24 cellular contexts compared by ENCODE assay signal in genomic region chr12:42912367-42912766, GRCh38.
"Had no signal": no experiment of that assay in that cellular context is flagged by ENCODE, and none has a peak within 500 bp of the region (broad histone marks: within the 10 kb centered on the region; RNA-seq: fewer than 3 reads in every experiment).

No MANE protein-coding gene starts in this region.

- H3K9me3 ChIP-seq: ascending aorta, colonic mucosa, esophagus squamous epithelium, gastrocnemius medialis had no signal

- H3K4me1 ChIP-seq: ascending aorta, colonic mucosa, esophagus squamous epithelium, gastrocnemius medialis had no signal

- H3K36me3 ChIP-seq: ascending aorta, brain microvascular endothelial cell, colonic mucosa, esophagus squamous epithelium, gastrocnemius medialis, heart left ventricle had no signal

- H3K27me3 ChIP-seq: ascending aorta, brain microvascular endothelial cell, colonic mucosa, esophagus squamous epithelium, foreskin keratinocyte, gastrocnemius medialis, heart left ventricle had no signal

- H3K27ac ChIP-seq: ascending aorta, brain microvascular endothelial cell, colonic mucosa, epithelial cell of prostate, esophagus squamous epithelium, foreskin keratinocyte, gastrocnemius medialis, heart left ventricle, VCaP had no signal

- H3K4me3 ChIP-seq: ascending aorta, colonic mucosa, esophagus squamous epithelium, gastrocnemius medialis, heart left ventricle had no signal

- ATAC-seq: activated CD8-positive, alpha-beta T cell treated with anti-CD3 and anti-CD28 coated beads for 36 hours; activated naive CD8-positive, alpha-beta T cell treated with anti-CD3 and anti-CD28 coated beads, Interleukin-2, amount 50 U/mL, for 24 hours; activated T-cell treated with anti-CD3 and anti-CD28 coated beads, Interleukin-2, amount 50 U/mL, for 4 hours; activated T-helper 17 cell treated with anti-CD3 and anti-CD28 coated beads, Interleukin-2, amount 50 U/mL, for 72 hours; foreskin keratinocyte; WTC11 had no signal

- DNase-seq: activated CD4-positive, alpha-beta T cell treated with anti-CD3 and anti-CD28 coated beads for 48 hours; activated CD4-positive, alpha-beta T cell treated with anti-CD3 and anti-CD28 coated beads, Interleukin-2, amount 50 U/mL, for 1 hour; activated CD4-positive, alpha-beta T cell treated with anti-CD3 and anti-CD28 coated beads, Interleukin-2, amount 50 U/mL, for 48 hours; activated CD8-positive, alpha-beta memory T cell treated with anti-CD3 and anti-CD28 coated beads for 24 hours; activated CD8-positive, alpha-beta T cell treated with anti-CD3 and anti-CD28 coated beads for 36 hours; activated effector memory CD4-positive, alpha-beta T cell treated with anti-CD3 and anti-CD28 coated beads, Interleukin-2, amount 50 U/mL, for 16 hours; activated naive CD4-positive, alpha-beta T cell treated with anti-CD3 and anti-CD28 coated beads for 36 hours; activated naive CD8-positive, alpha-beta T cell treated with anti-CD3 and anti-CD28 coated beads for 36 hours; activated naive CD8-positive, alpha-beta T cell treated with anti-CD3 and anti-CD28 coated beads, Interleukin-2, amount 50 U/mL, for 24 hours; activated T-cell treated with anti-CD3 and anti-CD28 coated beads, Interleukin-2, amount 50 U/mL, for 4 hours; brain microvascular endothelial cell; colonic mucosa; effector CD8-positive, alpha-beta T cell; esophagus squamous epithelium; foreskin keratinocyte; gastrocnemius medialis; glutamatergic neuron; heart left ventricle; T-helper 2 cell had no signal
